Comparison of ENCODE assay signal across 8 cellular contexts in genomic region chr2:229921892-229922448, GRCh38. TPM values are rescaled to one million over a fixed set of nuclear protein-coding genes. Genes with fewer than 3 reads are reported as not detected.
DNase-seq lines count a peak whose midpoint lies in the region; ATAC-seq, FAIRE-seq and TF ChIP-seq lines count a peak whose summit lies in the region.

TRIP12 (minus strand) TSS chr2:229922009; CDS start chr2:229880079, 41,930 bp downstream.

- POLR2A ChIA-PET in AG04450 (lab: Yijun Ruan, JAX), result interaction anchor here (1.2 to 1.3 kb wide), 2 partner anchors 11 to 145 kb away, joined by 3 to 4 read pairs; no protein-coding TSS in a partner anchor

- ATAC-seq in GM18907 (IDR thresholded peaks at IDR 0.05; ENCODE audit: unreplicated experiment) (peak; percentile 76), HG03159 (IDR thresholded peaks at IDR 0.05; ENCODE audit: unreplicated experiment) (peak; percentile 74)

- CTCF ChIA-PET in AG04450 (lab: Charles Lee), result interaction anchor here (0.6 to 1.0 kb wide), 2 partner anchors 112 to 145 kb away, joined by 3 read pairs; no protein-coding TSS in a partner anchor

- peak within 1 kb of the TSS; percentile 90 for H3K4me3 ChIP-seq in AG04450 (ENCODE audit: low read depth, low read length)

- FAIRE-seq in islet of Langerhans (lab: Jason Lieb, UNC), result peak; percentile 73

- H3K27ac ChIP-seq in AG04450 (ENCODE audit: low read depth, low read length), result peak within 1 kb of the TSS; percentile 95

- H3K9me3 ChIP-seq in AG04450 (ENCODE audit: control insufficient read depth, insufficient read depth, low read length), result peaks cover 3% of the 10 kb centered on the region; the same call in 1 of the 2 replicates

- no peak for TF ChIP-seq CTCF in AG04450 (IDR thresholded peaks at IDR 0.05; ENCODE audit: low read depth, low read length)

- no peaks in the 10 kb centered on the region for H3K27me3 ChIP-seq in AG04450 (ENCODE audit: control insufficient read depth, insufficient read depth, low read length)

- DNase-seq in AG04450 (ENCODE audit: low read depth, low spot score) (peak; percentile 97), NCI-H345 (lab: John Stamatoyannopoulos, UW) (peak; percentile 94)
- peak; percentile 87 to 91 (median 89) for DNase-seq in activated CD4-positive, CD25-positive, alpha-beta regulatory T cell (lab: John Stamatoyannopoulos, UW)
- peak; percentile 93 for DNase-seq in central memory CD4-positive, alpha-beta T cell
- peak; percentile 81 for DNase-seq in stimulated activated CD4-positive, alpha-beta T cell treated with anti-CD3 and anti-CD28 coated beads, Interleukin-12 subunit alpha, Interleukin-12 subunit beta, amount 100 ng/mL, for 4 hours

RNA-seq across cellular contexts. Expression of gene TRIP12, which starts in this region (rescaled TPM):
- 141 and 170 TPM in 2 replicates for polyA plus RNA-seq in AG04450 (2011; rRNA removed)
- 501 and 624 TPM in 2 replicates for polyA minus RNA-seq in AG04450 (2011; rRNA and poly(A)+ RNA removed)

Comparison
In these comparisons a context has a peak if more than half of its experiments do, and no peak if none do; other contexts are left out.
1. Peak in every context shown above with its lines: DNase-seq, ATAC-seq, H3K4me3 ChIP-seq and H3K27ac ChIP-seq.